30 cellular contexts compared by ENCODE assay signal in genomic region chr20:37416202-37417145, GRCh38.
"Had no signal": no experiment of that assay in that cellular context is flagged by ENCODE, and none has a peak within 500 bp of the region (broad histone marks: within the 10 kb centered on the region; RNA-seq: fewer than 3 reads in every experiment).

No MANE protein-coding gene starts in this region.

- H3K4me3 Mint-ChIP-seq: activated naive CD8-positive, alpha-beta T cell treated with anti-CD3 and anti-CD28 coated beads for 36 hours; effector memory CD8-positive, alpha-beta T cell; nephron progenitor cell; stimulated activated naive CD8-positive, alpha-beta T cell treated with anti-CD3 and anti-CD28 coated beads, Interleukin-15, amount 100 ng/mL, for 72 hours; T-helper 1 cell treated with Interleukin-12 subunit alpha and Interleukin-12 subunit beta and Interleukin-4 antibody, amounts not matched to agents 30 μg/mL and 1 μg/mL, for 36 hours had no signal

- H3K27me3 ChIP-seq: adrenal gland, vagina had no signal

- DNase-seq: activated CD4-positive, alpha-beta T cell treated with anti-CD3 and anti-CD28 coated beads for 48 hours; activated CD4-positive, alpha-beta T cell treated with anti-CD3 and anti-CD28 coated beads, Interleukin-2, amount 50 U/mL, for 48 hours; activated CD8-positive, alpha-beta memory T cell treated with anti-CD3 and anti-CD28 coated beads for 24 hours; activated effector memory CD4-positive, alpha-beta T cell treated with Interleukin-2 at 50 U/mL for 16 hours; activated naive CD4-positive, alpha-beta T cell treated with Interleukin-2 at 50 U/mL for 16 hours; activated naive CD8-positive, alpha-beta T cell treated with anti-CD3 and anti-CD28 coated beads for 36 hours; adrenal gland; body of pancreas; cortex of kidney; effector memory CD8-positive, alpha-beta T cell; foreskin keratinocyte; heart right ventricle; nephron progenitor cell; occipital lobe; stimulated activated CD4-positive, alpha-beta T cell treated with anti-CD3 and anti-CD28 coated beads, Interleukin-12 subunit alpha, Interleukin-12 subunit beta, amount 100 ng/mL, for 4 hours; stimulated activated CD4-positive, alpha-beta T cell treated with anti-CD3 and anti-CD28 coated beads, Interleukin-4, amount 100 ng/mL, for 1 hour; stimulated activated naive CD8-positive, alpha-beta T cell treated with anti-CD3 and anti-CD28 coated beads, Interleukin-15, amount 100 ng/mL, for 72 hours; substantia nigra; T-helper 9 cell; upper lobe of left lung; WERI-Rb-1 had no signal

- H3K9me3 ChIP-seq: adrenal gland, body of pancreas, esophagus muscularis mucosa, heart right ventricle, upper lobe of left lung, vagina had no signal

- H3K36me3 Mint-ChIP-seq: activated naive CD8-positive, alpha-beta T cell treated with anti-CD3 and anti-CD28 coated beads for 36 hours had no signal

- H3K4me1 ChIP-seq: body of pancreas, foreskin keratinocyte had no signal

- H3K4me1 Mint-ChIP-seq: activated naive CD8-positive, alpha-beta T cell treated with anti-CD3 and anti-CD28 coated beads for 36 hours; nephron progenitor cell; stimulated activated naive CD8-positive, alpha-beta T cell treated with anti-CD3 and anti-CD28 coated beads, Interleukin-15, amount 100 ng/mL, for 72 hours had no signal

- ATAC-seq: activated CD4-positive, CD25-positive, alpha-beta regulatory T cell treated with anti-CD3 and anti-CD28 coated beads, Interleukin-2, amount 50 U/mL, for 24 hours; body of pancreas; effector memory CD8-positive, alpha-beta T cell; foreskin keratinocyte; heart right ventricle; right cardiac atrium; stimulated activated naive CD8-positive, alpha-beta T cell treated with anti-CD3 and anti-CD28 coated beads, Interleukin-15, amount 100 ng/mL, for 72 hours had no signal

- H3K36me3 ChIP-seq: adrenal gland, cardiac muscle cell, esophagus muscularis mucosa, heart right ventricle, upper lobe of left lung, vagina, WERI-Rb-1 had no signal

- H3K27ac Mint-ChIP-seq: activated naive CD8-positive, alpha-beta T cell treated with anti-CD3 and anti-CD28 coated beads for 36 hours; effector memory CD8-positive, alpha-beta T cell; nephron progenitor cell; T-helper 1 cell treated with Interleukin-12 subunit alpha and Interleukin-12 subunit beta and Interleukin-4 antibody, amounts not matched to agents 30 μg/mL and 1 μg/mL, for 36 hours had no signal

- FAIRE-seq: TTC549 had no signal

- H3K27ac ChIP-seq: adrenal gland, body of pancreas, cardiac muscle cell, esophagus muscularis mucosa, foreskin keratinocyte, heart right ventricle, skin epidermis, upper lobe of left lung, vagina, WERI-Rb-1 had no signal

- H3K9me3 Mint-ChIP-seq: activated naive CD8-positive, alpha-beta T cell treated with anti-CD3 and anti-CD28 coated beads for 36 hours; effector memory CD8-positive, alpha-beta T cell; nephron progenitor cell; stimulated activated naive CD8-positive, alpha-beta T cell treated with anti-CD3 and anti-CD28 coated beads, Interleukin-15, amount 100 ng/mL, for 72 hours; T-helper 1 cell treated with Interleukin-12 subunit alpha and Interleukin-12 subunit beta and Interleukin-4 antibody, amounts not matched to agents 30 μg/mL and 1 μg/mL, for 36 hours had no signal

- H3K4me3 ChIP-seq: adrenal gland, body of pancreas, cardiac muscle cell, esophagus muscularis mucosa, heart right ventricle, lung, skin epidermis, upper lobe of left lung, vagina had no signal
